9 cellular contexts compared by ENCODE assay signal in genomic region chr15:37133619-37134018, GRCh38. TPM values are rescaled to one million over a fixed set of nuclear protein-coding genes. Genes with fewer than 3 reads are reported as not detected.
A peak's percentile ranks its signal among the peaks of the same experiment; 100 is the strongest.
DNase-seq lines count a peak whose midpoint lies in the region; ATAC-seq and TF ChIP-seq lines count a peak whose summit lies in the region.
"Had no signal": no experiment of that assay in that cellular context is flagged by ENCODE, and none has a peak within 500 bp of the region (broad histone marks: within the 10 kb centered on the region; RNA-seq: fewer than 3 reads in every experiment).

No MANE protein-coding gene starts in this region.

- in situ Hi-C loops in astrocyte of the cerebellum (cut with HindIII; ENCODE audit: low sequenced_read_pairs): no loop called here

- H3K9me3 ChIP-seq in Loucy (ENCODE audit: insufficient read depth, low read depth, low read length) (no peaks in the 10 kb centered on the region), mesenchymal stem cell (ENCODE audit: control insufficient read depth, low read length) (no peaks in the 10 kb centered on the region)

- no peak overlapping the region for H2AK5ac ChIP-seq in mesenchymal stem cell (ENCODE audit: low read length, severe bottlenecking)

- no peak overlapping the region for H3K4ac ChIP-seq in mesenchymal stem cell (ENCODE audit: low read depth in 1 of 2, low read length in 2 of 2)

- H2BK12ac ChIP-seq in mesenchymal stem cell (ENCODE audit: low read length in 2 of 2): no peak overlapping the region

- no peak overlapping the region for H3K23ac ChIP-seq in mesenchymal stem cell (ENCODE audit: low read length in 2 of 2)

- no peaks in the 10 kb centered on the region for H3K4me1 ChIP-seq in Loucy (ENCODE audit: insufficient read depth, low read length, poor library complexity, severe bottlenecking)
- H3K4me1 ChIP-seq in mesenchymal stem cell (ENCODE audit: control insufficient read depth, insufficient read depth, low read depth, low read length): no peaks in the 10 kb centered on the region

- H4K20me1 ChIP-seq in Loucy (ENCODE audit: insufficient read depth, low read length, poor library complexity, severe bottlenecking): no peaks in the 10 kb centered on the region

- no peak for TF ChIP-seq POLR2A in GM18505 (IDR thresholded peaks at IDR 0.05; ENCODE audit: borderline replicate concordance, extremely low read depth, insufficient read depth, insufficient read length)

- H3K4me2 ChIP-seq in Loucy (ENCODE audit: low read depth, low read length, poor library complexity, severe bottlenecking) (no peak overlapping the region), mesenchymal stem cell (ENCODE audit: low read length, poor library complexity, severe bottlenecking) (no peak overlapping the region)

- H3K9ac ChIP-seq in Loucy (ENCODE audit: low read depth, low read length, poor library complexity, severe bottlenecking): no peak overlapping the region
- peak overlapping the region; percentile 55 for H3K9ac ChIP-seq in mesenchymal stem cell (ENCODE audit: low read length)

- no peaks in the 10 kb centered on the region for H3F3A ChIP-seq in Loucy (ENCODE audit: low read depth)

- no peak overlapping the region for H2BK15ac ChIP-seq in mesenchymal stem cell (ENCODE audit: low read depth, poor library complexity, severe bottlenecking)

- DNase-seq in COR-L47 (lab: John Stamatoyannopoulos, UW): peak; percentile 14
- DNase-seq in astrocyte of the cerebellum (ENCODE audit: low read depth): peak; percentile 36
- peak; percentile 52 for DNase-seq in mesenchymal stem cell
- DNase-seq in NCI-H2029 treated with DMSO at 0.1 percent for 48 hours (lab: John Stamatoyannopoulos, UW): no peak
- DNase-seq: amniotic stem cell had no signal

- H3K4me3 ChIP-seq in Loucy (ENCODE audit: low read length, poor library complexity, severe bottlenecking) (no peak overlapping the region), astrocyte of the cerebellum (ENCODE audit: low read depth, low read length) (no peak overlapping the region), mesenchymal stem cell (ENCODE audit: insufficient read depth in 1 of 2, low read depth in 1 of 2, low read length in 2 of 2) (no peak overlapping the region)

- no peak overlapping the region for H4K91ac ChIP-seq in mesenchymal stem cell (ENCODE audit: low read length)

- H2AFZ ChIP-seq in Loucy (ENCODE audit: low read length): no peak overlapping the region
- no peak overlapping the region for H2AFZ ChIP-seq in mesenchymal stem cell (ENCODE audit: low read depth, low read length)

- no peak overlapping the region for H4K8ac ChIP-seq in mesenchymal stem cell (ENCODE audit: low read length)

- no peak overlapping the region for H3K18ac ChIP-seq in mesenchymal stem cell (ENCODE audit: low read depth in 1 of 2, low read length in 2 of 2)

- peaks cover 63% of the 10 kb centered on the region for H3K27me3 ChIP-seq in Loucy (ENCODE audit: insufficient read depth, low read length, poor library complexity, severe bottlenecking)
- no peaks in the 10 kb centered on the region for H3K27me3 ChIP-seq in mesenchymal stem cell (ENCODE audit: control insufficient read depth in 1 of 2, insufficient read depth in 1 of 2, low read length in 2 of 2)

- ATAC-seq in HG03520 (IDR thresholded peaks at IDR 0.05; ENCODE audit: unreplicated experiment) (no peak), GM18519 (IDR thresholded peaks at IDR 0.05; ENCODE audit: low FRiP score, unreplicated experiment) (no peak), GM18505 (IDR thresholded peaks at IDR 0.05; ENCODE audit: unreplicated experiment) (no peak)

- TF ChIP-seq CTCF in Loucy (conservative IDR thresholded peaks at IDR 0.05; ENCODE audit: low read length) (peak; percentile 46), astrocyte of the cerebellum (IDR thresholded peaks at IDR 0.05; ENCODE audit: low read depth, low read length, missing control alignments) (no peak)

- no peaks in the 10 kb centered on the region for H3K79me1 ChIP-seq in mesenchymal stem cell (replicated peaks; ENCODE audit: low read length, poor library complexity, severe bottlenecking)

- H3K36me3 ChIP-seq in Loucy (ENCODE audit: insufficient read depth, low read length): no peaks in the 10 kb centered on the region
- H3K36me3 ChIP-seq in mesenchymal stem cell (ENCODE audit: control insufficient read depth in 1 of 2, insufficient read depth in 2 of 2, low read depth in 1 of 2, low read length in 2 of 2): no peaks in the 10 kb centered on the region

- no peak overlapping the region for H3K27ac ChIP-seq in mesenchymal stem cell (ENCODE audit: low read length, poor library complexity, severe bottlenecking)

- H2BK120ac ChIP-seq in mesenchymal stem cell (ENCODE audit: low read depth, low read length): no peak overlapping the region

- no CpG with 5 or more reads among the region's 1 CpG for WGBS in mesenchymal stem cell

- no peaks in the 10 kb centered on the region for H3K9me2 ChIP-seq in Loucy (replicated peaks; ENCODE audit: low read depth, low read length)

- no peak overlapping the region for H2BK5ac ChIP-seq in mesenchymal stem cell (ENCODE audit: low read depth, low read length, poor library complexity, severe bottlenecking)

- H3K79me2 ChIP-seq in Loucy (ENCODE audit: insufficient read depth, low read length): no peaks in the 10 kb centered on the region

- H3K14ac ChIP-seq in mesenchymal stem cell (ENCODE audit: low read length in 2 of 2): no peak overlapping the region

RNA-seq across cellular contexts. Expression of gene MEIS2, which starts 33.3 kb away (rescaled TPM):
- 69.3 TPM for polyA plus RNA-seq in mesenchymal stem cell (2013, experiment 1 of 2)
- polyA plus RNA-seq in mesenchymal stem cell (2013, experiment 2 of 2): 68.8 TPM
